Comparison of ENCODE assay signal across 1 cellular context in the genomic region with DNA sequence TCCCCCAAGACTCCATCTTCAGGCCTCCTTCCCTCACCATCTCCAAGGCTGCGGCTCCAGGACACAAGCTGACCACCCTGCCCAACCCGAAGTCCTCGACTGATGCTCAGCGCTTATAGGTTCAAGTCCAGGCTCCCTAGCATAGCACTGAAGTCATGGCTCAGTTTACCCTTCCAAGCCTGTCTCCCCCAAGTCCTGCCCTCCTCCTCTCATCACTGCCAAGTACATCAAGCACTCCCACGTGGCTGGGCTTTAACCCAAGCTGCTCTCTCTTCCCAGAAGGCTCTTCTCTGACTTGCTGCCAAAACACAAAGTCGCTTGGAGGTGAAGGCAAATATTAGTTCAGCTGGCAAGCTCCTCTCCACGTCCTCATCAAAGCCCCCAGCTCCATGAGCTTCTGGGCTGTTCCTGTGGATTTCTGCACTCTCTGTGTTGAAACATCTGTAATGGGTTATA.
TF ChIP-seq lines count a peak whose summit lies in the region.

No MANE protein-coding gene starts in this region.

TF ChIP-seq in HepG2, 621 proteins besides CTCF, POLR2A, EP300 and RAD21 (continued from another document and continues in another):
- TF ChIP-seq, protein P1, sequence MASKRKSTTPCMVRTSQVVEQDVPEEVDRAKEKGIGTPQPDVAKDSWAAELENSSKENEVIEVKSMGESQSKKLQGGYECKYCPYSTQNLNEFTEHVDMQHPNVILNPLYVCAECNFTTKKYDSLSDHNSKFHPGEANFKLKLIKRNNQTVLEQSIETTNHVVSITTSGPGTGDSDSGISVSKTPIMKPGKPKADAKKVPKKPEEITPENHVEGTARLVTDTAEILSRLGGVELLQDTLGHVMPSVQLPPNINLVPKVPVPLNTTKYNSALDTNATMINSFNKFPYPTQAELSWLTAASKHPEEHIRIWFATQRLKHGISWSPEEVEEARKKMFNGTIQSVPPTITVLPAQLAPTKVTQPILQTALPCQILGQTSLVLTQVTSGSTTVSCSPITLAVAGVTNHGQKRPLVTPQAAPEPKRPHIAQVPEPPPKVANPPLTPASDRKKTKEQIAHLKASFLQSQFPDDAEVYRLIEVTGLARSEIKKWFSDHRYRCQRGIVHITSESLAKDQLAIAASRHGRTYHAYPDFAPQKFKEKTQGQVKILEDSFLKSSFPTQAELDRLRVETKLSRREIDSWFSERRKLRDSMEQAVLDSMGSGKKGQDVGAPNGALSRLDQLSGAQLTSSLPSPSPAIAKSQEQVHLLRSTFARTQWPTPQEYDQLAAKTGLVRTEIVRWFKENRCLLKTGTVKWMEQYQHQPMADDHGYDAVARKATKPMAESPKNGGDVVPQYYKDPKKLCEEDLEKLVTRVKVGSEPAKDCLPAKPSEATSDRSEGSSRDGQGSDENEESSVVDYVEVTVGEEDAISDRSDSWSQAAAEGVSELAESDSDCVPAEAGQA (IDR thresholded peaks at IDR 0.05; ENCODE audit: low read depth), result no peak
- TF ChIP-seq, protein P1 (CRISPR knock-in tag; IDR thresholded peaks at IDR 0.05; ENCODE audit: borderline replicate concordance), result no peak
- no peak for TF ChIP-seq MIER2 (CRISPR knock-in tag; IDR thresholded peaks at IDR 0.05)
- no peak for TF ChIP-seq BHLHE40 (IDR thresholded peaks at IDR 0.05; ENCODE audit: low read length)
- TF ChIP-seq REPIN1 (CRISPR knock-in tag; IDR thresholded peaks at IDR 0.05; ENCODE audit: borderline replicate concordance, low read depth), result peak; percentile 68; the same call in 1 of the 2 replicates
- no peak for TF ChIP-seq ZNF550 (CRISPR knock-in tag; IDR thresholded peaks at IDR 0.05; ENCODE audit: borderline replicate concordance)
- TF ChIP-seq ZBTB7B (CRISPR knock-in tag; IDR thresholded peaks at IDR 0.05), result peak; percentile 76
- no peak for TF ChIP-seq HES4 (CRISPR knock-in tag; IDR thresholded peaks at IDR 0.05; ENCODE audit: borderline replicate concordance)
- no peak for TF ChIP-seq ZNF468 (CRISPR knock-in tag; IDR thresholded peaks at IDR 0.05)
- TF ChIP-seq SCMH1 (CRISPR knock-in tag; IDR thresholded peaks at IDR 0.05; ENCODE audit: borderline replicate concordance), result no peak
- TF ChIP-seq PLRG1 (conservative IDR thresholded peaks at IDR 0.05), result no peak
- no peak for TF ChIP-seq FOXC1 (CRISPR knock-in tag; IDR thresholded peaks at IDR 0.05; ENCODE audit: borderline replicate concordance)
- no peak for TF ChIP-seq EEA1 (CRISPR knock-in tag; IDR thresholded peaks at IDR 0.05; ENCODE audit: borderline replicate concordance)
- TF ChIP-seq ADNP (CRISPR knock-in tag; IDR thresholded peaks at IDR 0.05), result no peak
- peak; percentile 43; the same call in 1 of the 2 replicates for TF ChIP-seq CEBPB (IDR thresholded peaks at IDR 0.05; ENCODE audit: borderline replicate concordance, low read depth, low read length)
- TF ChIP-seq MBNL3 (CRISPR knock-in tag; conservative IDR thresholded peaks at IDR 0.05), result no peak
- TF ChIP-seq SSRP1 (CRISPR knock-in tag; IDR thresholded peaks at IDR 0.05), result no peak
- no peak for TF ChIP-seq PCBP1 (IDR thresholded peaks at IDR 0.05; ENCODE audit: borderline replicate concordance, low read depth, low read length)
- TF ChIP-seq, protein P2, sequence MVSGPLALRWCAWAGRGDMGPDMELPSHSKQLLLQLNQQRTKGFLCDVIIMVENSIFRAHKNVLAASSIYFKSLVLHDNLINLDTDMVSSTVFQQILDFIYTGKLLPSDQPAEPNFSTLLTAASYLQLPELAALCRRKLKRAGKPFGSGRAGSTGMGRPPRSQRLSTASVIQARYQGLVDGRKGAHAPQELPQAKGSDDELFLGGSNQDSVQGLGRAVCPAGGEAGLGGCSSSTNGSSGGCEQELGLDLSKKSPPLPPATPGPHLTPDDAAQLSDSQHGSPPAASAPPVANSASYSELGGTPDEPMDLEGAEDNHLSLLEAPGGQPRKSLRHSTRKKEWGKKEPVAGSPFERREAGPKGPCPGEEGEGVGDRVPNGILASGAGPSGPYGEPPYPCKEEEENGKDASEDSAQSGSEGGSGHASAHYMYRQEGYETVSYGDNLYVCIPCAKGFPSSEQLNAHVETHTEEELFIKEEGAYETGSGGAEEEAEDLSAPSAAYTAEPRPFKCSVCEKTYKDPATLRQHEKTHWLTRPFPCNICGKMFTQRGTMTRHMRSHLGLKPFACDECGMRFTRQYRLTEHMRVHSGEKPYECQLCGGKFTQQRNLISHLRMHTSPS (CRISPR knock-in tag; IDR thresholded peaks at IDR 0.05; ENCODE audit: low read depth), result no peak
- 0 out of 2 replicates have a peak, but pooled peaks have one; percentile 46 for TF ChIP-seq ZNF878 (CRISPR knock-in tag; IDR thresholded peaks at IDR 0.05)
- TF ChIP-seq ZFAT (CRISPR knock-in tag; conservative IDR thresholded peaks at IDR 0.05), result no peak
- TF ChIP-seq, protein P3, sequence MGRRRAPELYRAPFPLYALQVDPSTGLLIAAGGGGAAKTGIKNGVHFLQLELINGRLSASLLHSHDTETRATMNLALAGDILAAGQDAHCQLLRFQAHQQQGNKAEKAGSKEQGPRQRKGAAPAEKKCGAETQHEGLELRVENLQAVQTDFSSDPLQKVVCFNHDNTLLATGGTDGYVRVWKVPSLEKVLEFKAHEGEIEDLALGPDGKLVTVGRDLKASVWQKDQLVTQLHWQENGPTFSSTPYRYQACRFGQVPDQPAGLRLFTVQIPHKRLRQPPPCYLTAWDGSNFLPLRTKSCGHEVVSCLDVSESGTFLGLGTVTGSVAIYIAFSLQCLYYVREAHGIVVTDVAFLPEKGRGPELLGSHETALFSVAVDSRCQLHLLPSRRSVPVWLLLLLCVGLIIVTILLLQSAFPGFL (CRISPR knock-in tag; IDR thresholded peaks at IDR 0.05), result no peak
- TF ChIP-seq HNRNPK (IDR thresholded peaks at IDR 0.05; ENCODE audit: low read depth, low read length, poor library complexity, severe bottlenecking), result no peak
- TF ChIP-seq ZNF138 (CRISPR knock-in tag; IDR thresholded peaks at IDR 0.05; ENCODE audit: low read depth), result no peak
- TF ChIP-seq, protein P4, sequence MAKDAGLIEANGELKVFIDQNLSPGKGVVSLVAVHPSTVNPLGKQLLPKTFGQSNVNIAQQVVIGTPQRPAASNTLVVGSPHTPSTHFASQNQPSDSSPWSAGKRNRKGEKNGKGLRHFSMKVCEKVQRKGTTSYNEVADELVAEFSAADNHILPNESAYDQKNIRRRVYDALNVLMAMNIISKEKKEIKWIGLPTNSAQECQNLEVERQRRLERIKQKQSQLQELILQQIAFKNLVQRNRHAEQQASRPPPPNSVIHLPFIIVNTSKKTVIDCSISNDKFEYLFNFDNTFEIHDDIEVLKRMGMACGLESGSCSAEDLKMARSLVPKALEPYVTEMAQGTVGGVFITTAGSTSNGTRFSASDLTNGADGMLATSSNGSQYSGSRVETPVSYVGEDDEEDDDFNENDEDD (CRISPR knock-in tag; IDR thresholded peaks at IDR 0.05; ENCODE audit: borderline replicate concordance), result peak; percentile 70; the same call in 1 of the 2 replicates
- TF ChIP-seq ASH2L (IDR thresholded peaks at IDR 0.05; ENCODE audit: insufficient read length, low read depth, low read length), result no peak
- no peak for TF ChIP-seq CAMTA2 (CRISPR knock-in tag; IDR thresholded peaks at IDR 0.05; ENCODE audit: borderline replicate concordance)
- TF ChIP-seq FOXO1 (CRISPR knock-in tag; IDR thresholded peaks at IDR 0.05), result peak; percentile 31; the same call in 1 of the 2 replicates
- TF ChIP-seq ZBTB3 (CRISPR knock-in tag; IDR thresholded peaks at IDR 0.05; ENCODE audit: borderline replicate concordance, low read depth), result no peak
- TF ChIP-seq, protein P5, sequence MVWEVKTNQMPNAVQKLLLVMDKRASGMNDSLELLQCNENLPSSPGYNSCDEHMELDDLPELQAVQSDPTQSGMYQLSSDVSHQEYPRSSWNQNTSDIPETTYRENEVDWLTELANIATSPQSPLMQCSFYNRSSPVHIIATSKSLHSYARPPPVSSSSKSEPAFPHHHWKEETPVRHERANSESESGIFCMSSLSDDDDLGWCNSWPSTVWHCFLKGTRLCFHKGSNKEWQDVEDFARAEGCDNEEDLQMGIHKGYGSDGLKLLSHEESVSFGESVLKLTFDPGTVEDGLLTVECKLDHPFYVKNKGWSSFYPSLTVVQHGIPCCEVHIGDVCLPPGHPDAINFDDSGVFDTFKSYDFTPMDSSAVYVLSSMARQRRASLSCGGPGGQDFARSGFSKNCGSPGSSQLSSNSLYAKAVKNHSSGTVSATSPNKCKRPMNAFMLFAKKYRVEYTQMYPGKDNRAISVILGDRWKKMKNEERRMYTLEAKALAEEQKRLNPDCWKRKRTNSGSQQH (CRISPR knock-in tag; IDR thresholded peaks at IDR 0.05; ENCODE audit: low read depth), result no peak
- no peak for TF ChIP-seq KDM5A (IDR thresholded peaks at IDR 0.05; ENCODE audit: borderline replicate concordance, low read length)
- no peak for TF ChIP-seq ZC3H13 (CRISPR knock-in tag; IDR thresholded peaks at IDR 0.05)
- TF ChIP-seq, protein P6, sequence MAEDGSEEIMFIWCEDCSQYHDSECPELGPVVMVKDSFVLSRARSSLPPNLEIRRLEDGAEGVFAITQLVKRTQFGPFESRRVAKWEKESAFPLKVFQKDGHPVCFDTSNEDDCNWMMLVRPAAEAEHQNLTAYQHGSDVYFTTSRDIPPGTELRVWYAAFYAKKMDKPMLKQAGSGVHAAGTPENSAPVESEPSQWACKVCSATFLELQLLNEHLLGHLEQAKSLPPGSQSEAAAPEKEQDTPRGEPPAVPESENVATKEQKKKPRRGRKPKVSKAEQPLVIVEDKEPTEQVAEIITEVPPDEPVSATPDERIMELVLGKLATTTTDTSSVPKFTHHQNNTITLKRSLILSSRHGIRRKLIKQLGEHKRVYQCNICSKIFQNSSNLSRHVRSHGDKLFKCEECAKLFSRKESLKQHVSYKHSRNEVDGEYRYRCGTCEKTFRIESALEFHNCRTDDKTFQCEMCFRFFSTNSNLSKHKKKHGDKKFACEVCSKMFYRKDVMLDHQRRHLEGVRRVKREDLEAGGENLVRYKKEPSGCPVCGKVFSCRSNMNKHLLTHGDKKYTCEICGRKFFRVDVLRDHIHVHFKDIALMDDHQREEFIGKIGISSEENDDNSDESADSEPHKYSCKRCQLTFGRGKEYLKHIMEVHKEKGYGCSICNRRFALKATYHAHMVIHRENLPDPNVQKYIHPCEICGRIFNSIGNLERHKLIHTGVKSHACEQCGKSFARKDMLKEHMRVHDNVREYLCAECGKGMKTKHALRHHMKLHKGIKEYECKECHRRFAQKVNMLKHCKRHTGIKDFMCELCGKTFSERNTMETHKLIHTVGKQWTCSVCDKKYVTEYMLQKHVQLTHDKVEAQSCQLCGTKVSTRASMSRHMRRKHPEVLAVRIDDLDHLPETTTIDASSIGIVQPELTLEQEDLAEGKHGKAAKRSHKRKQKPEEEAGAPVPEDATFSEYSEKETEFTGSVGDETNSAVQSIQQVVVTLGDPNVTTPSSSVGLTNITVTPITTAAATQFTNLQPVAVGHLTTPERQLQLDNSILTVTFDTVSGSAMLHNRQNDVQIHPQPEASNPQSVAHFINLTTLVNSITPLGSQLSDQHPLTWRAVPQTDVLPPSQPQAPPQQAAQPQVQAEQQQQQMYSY (CRISPR knock-in tag; IDR thresholded peaks at IDR 0.05), result no peak
- TF ChIP-seq HNF4A (CRISPR knock-in tag; IDR thresholded peaks at IDR 0.05), result peak; percentile 45
- no peak for TF ChIP-seq ZNF577 (CRISPR knock-in tag; IDR thresholded peaks at IDR 0.05; ENCODE audit: borderline replicate concordance, low read depth)
